ENCODE assay signal across 28 cellular contexts in genomic region chr11:117459121-117459978, GRCh38.
"Had no signal": no experiment of that assay in that cellular context is flagged by ENCODE, and none has a peak within 500 bp of the region (broad histone marks: within the 10 kb centered on the region; RNA-seq: fewer than 3 reads in every experiment).

No MANE protein-coding gene starts in this region.

- H3K27ac Mint-ChIP-seq: mesothelial cell of epicardium, natural killer cell had no signal

- ATAC-seq: body of pancreas, natural killer cell, psoas muscle had no signal

- H3K27ac ChIP-seq: cardiac muscle cell, foreskin keratinocyte, left lung, neutrophil, psoas muscle, stomach, suprapubic skin, tibial nerve had no signal

- FAIRE-seq: keratinocyte, pancreas, urothelium cell line had no signal

- H3K4me3 ChIP-seq: body of pancreas, cardiac muscle cell, left lung, lung, pancreas, psoas muscle, stomach, suprapubic skin, tibial nerve had no signal

- H3K9me3 ChIP-seq: neutrophil, pancreas, psoas muscle had no signal

- H3K27me3 ChIP-seq: body of pancreas, cardiac muscle cell, left lung, neutrophil, pancreas, suprapubic skin, tibial nerve had no signal

- DNase-seq: activated CD4-positive, alpha-beta T cell treated with anti-CD3 and anti-CD28 coated beads for 4 hours; activated CD4-positive, alpha-beta T cell treated with anti-CD3 and anti-CD28 coated beads, Interleukin-2, amount 50 U/mL, for 48 hours; activated CD4-positive, CD25-positive, alpha-beta regulatory T cell; activated CD8-positive, alpha-beta memory T cell treated with anti-CD3 and anti-CD28 coated beads, Interleukin-2, amount 50 U/mL, for 48 hours; activated effector memory CD4-positive, alpha-beta T cell treated with anti-CD3 and anti-CD28 coated beads, Interleukin-2, amount 50 U/mL, for 16 hours; activated naive CD4-positive, alpha-beta T cell treated with anti-CD3 and anti-CD28 coated beads, Interleukin-2, amount 50 U/mL, for 16 hours; activated T-cell treated with anti-CD3 and anti-CD28 coated beads, Interleukin-2, amount 50 U/mL, for 48 hours; cortex of kidney; erythroblast; foreskin keratinocyte; left lung; natural killer cell; pancreas; psoas muscle; right cardiac atrium; stimulated activated CD4-positive, alpha-beta T cell treated with anti-CD3 and anti-CD28 coated beads, Interleukin-1b, Interleukin-23, amount 100 ng/mL, for 48 hours; stomach; T-helper 1 cell; T-helper 9 cell had no signal

- H3K36me3 ChIP-seq: cardiac muscle cell, left lung, neutrophil, pancreas, suprapubic skin, tibial nerve had no signal

- H3K4me1 ChIP-seq: left lung, psoas muscle, stomach, suprapubic skin, tibial nerve had no signal

- H3K36me3 Mint-ChIP-seq: mesothelial cell of epicardium, natural killer cell had no signal
